In genomic region chr3:169772530-169772950, GRCh38 we compare ENCODE assay signal across 8 cellular contexts. TPM values are rescaled to one million over a fixed set of nuclear protein-coding genes. Genes with fewer than 3 reads are reported as not detected.
DNase-seq lines count a peak whose midpoint lies in the region; ATAC-seq and TF ChIP-seq lines count a peak whose summit lies in the region.

No MANE protein-coding gene starts in this region.

- no peaks in the 10 kb centered on the region for H3K27me3 ChIP-seq in kidney epithelial cell (ENCODE audit: control insufficient read depth, insufficient read depth, low read length)

- DNase-seq in stimulated activated CD4-positive, alpha-beta T cell treated with anti-CD3 and anti-CD28 coated beads, Interleukin-15, amount 100 ng/mL, for 24 hours, result peak; percentile 76
- DNase-seq in stimulated activated CD4-positive, alpha-beta T cell treated with anti-CD3 and anti-CD28 coated beads, Interleukin-2, amount 100 ng/mL, for 48 hours, result no peak
- DNase-seq in NCI-H1417 treated with DMSO at 0.1 percent for 48 hours (lab: John Stamatoyannopoulos, UW) (peak; percentile 80), SKM-1 treated with dmso at 0.1 percent for 144 hours (lab: John Stamatoyannopoulos, UW; ENCODE audit: unreplicated experiment) (peak; percentile 64), kidney epithelial cell (ENCODE audit: low read depth) (no peak)
- peak; percentile 52 for DNase-seq in stimulated activated CD4-positive, alpha-beta T cell treated with anti-CD3 and anti-CD28 coated beads, Interleukin-2, amount 100 ng/mL, for 4 hours (ENCODE audit: low read depth)

- peak overlapping the region; percentile 88 for H3K4me3 ChIP-seq in kidney epithelial cell (ENCODE audit: low read depth, low read length)

- no peaks in the 10 kb centered on the region for H3K36me3 ChIP-seq in kidney epithelial cell (ENCODE audit: control insufficient read depth, insufficient read depth, low read length)

- H3K27ac ChIP-seq in cingulate gyrus (ENCODE audit: low read depth, low read length), result peak overlapping the region; percentile 100

- peak; percentile 16 for ATAC-seq in HG02840 (IDR thresholded peaks at IDR 0.05; ENCODE audit: low FRiP score, unreplicated experiment)

- no peak for TF ChIP-seq CTCF in kidney epithelial cell (IDR thresholded peaks at IDR 0.05; ENCODE audit: insufficient read depth, low read length, poor library complexity, severe bottlenecking)

RNA-seq across cellular contexts. Expression of gene MYNN, which starts 0.7 kb away (rescaled TPM):
- 14.8 and 17.3 TPM in 2 replicates for total RNA-seq in kidney epithelial cell

RNA-seq across cellular contexts. Expression of gene ACTRT3, which starts 3.2 kb away (rescaled TPM):
- 3.8 and 4.0 TPM in 2 replicates for total RNA-seq in kidney epithelial cell

RNA-seq across cellular contexts. Expression of gene TERC, which starts 7.7 kb away (rescaled TPM):
- total RNA-seq in kidney epithelial cell, result 246 and 351 TPM in 2 replicates

RNA-seq across cellular contexts. Expression of gene LRRIQ4, which starts 40.1 kb away (rescaled TPM):
- 0.04 and 0.41 TPM in 2 replicates for total RNA-seq in kidney epithelial cell

RNA-seq across cellular contexts. Expression of gene LRRC34, which starts 40.2 kb away (rescaled TPM):
- 4.1 and 6.0 TPM in 2 replicates for total RNA-seq in kidney epithelial cell

Comparison
In these comparisons a context has a peak if more than half of its experiments do, and no peak if none do; other contexts are left out.
1. DNase-seq: peak in stimulated activated CD4-positive, alpha-beta T cell treated with anti-CD3 and anti-CD28 coated beads, Interleukin-15, amount 100 ng/mL, for 24 hours (single experiment), NCI-H1417 treated with DMSO at 0.1 percent for 48 hours (single experiment), SKM-1 treated with dmso at 0.1 percent for 144 hours (single experiment) and stimulated activated CD4-positive, alpha-beta T cell treated with anti-CD3 and anti-CD28 coated beads, Interleukin-2, amount 100 ng/mL, for 4 hours (single experiment); none in stimulated activated CD4-positive, alpha-beta T cell treated with anti-CD3 and anti-CD28 coated beads, Interleukin-2, amount 100 ng/mL, for 48 hours (0 of 2) and kidney epithelial cell (single experiment).